1 cellular context compared by ENCODE assay signal in genomic region chr3:189132125-189132744, GRCh38.
TF ChIP-seq lines count a peak whose summit lies in the region.

No MANE protein-coding gene starts in this region.

TF ChIP-seq in HCT116, 20 proteins besides CTCF, POLR2A, EP300 and RAD21 (continued from another document):
- TF ChIP-seq YY1 (IDR thresholded peaks at IDR 0.05; ENCODE audit: extremely low read depth, insufficient replicate concordance, low read depth, low read length), result peak; percentile 74
- TF ChIP-seq FOSL1 (IDR thresholded peaks at IDR 0.05; ENCODE audit: low read depth), result peak; percentile 97
- TF ChIP-seq ZFX (IDR thresholded peaks at IDR 0.05), result no peak
- peak; percentile 92 for TF ChIP-seq SP1 (IDR thresholded peaks at IDR 0.05; ENCODE audit: low read depth)
- no peak for TF ChIP-seq EZH2phosphoT487 (IDR thresholded peaks at IDR 0.05; ENCODE audit: borderline replicate concordance)
- TF ChIP-seq CEBPB (IDR thresholded peaks at IDR 0.05; ENCODE audit: low read depth), result peak; percentile 88
- peak; percentile 99 for TF ChIP-seq TCF7L2 (IDR thresholded peaks at IDR 0.05; ENCODE audit: borderline replicate concordance, extremely low read depth, insufficient read depth, insufficient read length)
- peak; percentile 97 for TF ChIP-seq SIN3A (IDR thresholded peaks at IDR 0.05; ENCODE audit: low read depth)
- TF ChIP-seq CBX3 (IDR thresholded peaks at IDR 0.05; ENCODE audit: low read depth), result peak; percentile 98
- peak; percentile 99 for TF ChIP-seq JUND (IDR thresholded peaks at IDR 0.05)
